ENCODE assay signal across 8 cellular contexts in genomic region chr11:67400942-67401494, GRCh38. TPM values are rescaled to one million over a fixed set of nuclear protein-coding genes. Genes with fewer than 3 reads are reported as not detected.
DNase-seq lines count a peak whose midpoint lies in the region; ATAC-seq and TF ChIP-seq lines count a peak whose summit lies in the region.

No MANE protein-coding gene starts in this region.

- peak; percentile 22 for ATAC-seq in HG02840 (IDR thresholded peaks at IDR 0.05; ENCODE audit: low FRiP score, unreplicated experiment)
- no peak for ATAC-seq in activated CD8-positive, alpha-beta T cell treated with anti-CD3 and anti-CD28 coated beads, Interleukin-2, amount 10 ng/mL, durations not matched to agents 7 days and 5 days

- peak overlapping the region; percentile 90 for H3K4me3 Mint-ChIP-seq in activated CD8-positive, alpha-beta T cell treated with anti-CD3 and anti-CD28 coated beads, Interleukin-2, amount 10 ng/mL, durations not matched to agents 7 days and 5 days
- peak overlapping the region; percentile 90 for H3K4me3 Mint-ChIP-seq in stimulated activated naive CD8-positive, alpha-beta T cell treated with anti-CD3 and anti-CD28 coated beads, Interleukin-15, Interleukin-2, amounts not matched to agents 100 ng/mL and 50 ng/mL, for 24 hours

- DNase-seq in activated CD8-positive, alpha-beta T cell treated with anti-CD3 and anti-CD28 coated beads, Interleukin-2, amount 10 ng/mL, durations not matched to agents 7 days and 5 days, result no peak
- DNase-seq in ureter (ENCODE audit: low spot score) (no peak), AG20443 (ENCODE audit: low spot score) (no peak), NCI-H2227 (lab: John Stamatoyannopoulos, UW; ENCODE audit: unreplicated experiment) (no peak)

- CTCF ChIA-PET in activated CD8-positive, alpha-beta T cell treated with anti-CD3 and anti-CD28 coated beads, Interleukin-2, amount 10 ng/mL, durations not matched to agents 7 days and 5 days (lab: Charles Lee), result interaction anchor here (0.6 to 5.7 kb wide), 28 partner anchors 9 to 229 kb away, joined by 3 to 73 read pairs (median 5); partner anchors contain the start of genes AIP, CDK2AP2, GSTP1 and NUDT8

- no peak for TF ChIP-seq CTCF in GM12875 (IDR thresholded peaks at IDR 0.05; ENCODE audit: borderline replicate concordance, insufficient read depth, low read depth, low read length)

- no peaks in the 10 kb centered on the region for H3K9me3 Mint-ChIP-seq in activated CD8-positive, alpha-beta T cell treated with anti-CD3 and anti-CD28 coated beads, Interleukin-2, amount 10 ng/mL, durations not matched to agents 7 days and 5 days (ENCODE audit: insufficient read depth)
- H3K9me3 Mint-ChIP-seq in stimulated activated naive CD8-positive, alpha-beta T cell treated with anti-CD3 and anti-CD28 coated beads, Interleukin-15, Interleukin-2, amounts not matched to agents 100 ng/mL and 50 ng/mL, for 24 hours, result no peaks in the 10 kb centered on the region

- peak overlapping the region; percentile 86 for H3K27ac Mint-ChIP-seq in activated CD8-positive, alpha-beta T cell treated with anti-CD3 and anti-CD28 coated beads, Interleukin-2, amount 10 ng/mL, durations not matched to agents 7 days and 5 days
- peak overlapping the region; percentile 87 for H3K27ac Mint-ChIP-seq in stimulated activated naive CD8-positive, alpha-beta T cell treated with anti-CD3 and anti-CD28 coated beads, Interleukin-15, Interleukin-2, amounts not matched to agents 100 ng/mL and 50 ng/mL, for 24 hours

- peaks cover 66% of the 10 kb centered on the region for H3K36me3 Mint-ChIP-seq in activated CD8-positive, alpha-beta T cell treated with anti-CD3 and anti-CD28 coated beads, Interleukin-2, amount 10 ng/mL, durations not matched to agents 7 days and 5 days (ENCODE audit: low read depth)
- H3K36me3 Mint-ChIP-seq in stimulated activated naive CD8-positive, alpha-beta T cell treated with anti-CD3 and anti-CD28 coated beads, Interleukin-15, Interleukin-2, amounts not matched to agents 100 ng/mL and 50 ng/mL, for 24 hours (ENCODE audit: low read depth), result peaks cover 28% of the 10 kb centered on the region

- H3K4me3 ChIP-seq in GM12875 (ENCODE audit: low read depth, low read length) (peak overlapping the region; percentile 81), iPS-11a (ENCODE audit: low read depth, low read length) (peak overlapping the region; percentile 78)

- POLR2A ChIA-PET in activated CD8-positive, alpha-beta T cell treated with anti-CD3 and anti-CD28 coated beads, Interleukin-2, amount 10 ng/mL, durations not matched to agents 7 days and 5 days (lab: Charles Lee), result interaction anchor here (1.0 to 6.9 kb wide), 13 partner anchors 10 to 139 kb away, joined by 3 to 109 read pairs (median 8); partner anchors contain the start of genes CDK2AP2, POLD4, PTPRCAP and RAD9A

- H3K4me1 Mint-ChIP-seq in activated CD8-positive, alpha-beta T cell treated with anti-CD3 and anti-CD28 coated beads, Interleukin-2, amount 10 ng/mL, durations not matched to agents 7 days and 5 days (ENCODE audit: low read depth), result peaks cover 65% of the 10 kb centered on the region
- H3K4me1 Mint-ChIP-seq in stimulated activated naive CD8-positive, alpha-beta T cell treated with anti-CD3 and anti-CD28 coated beads, Interleukin-15, Interleukin-2, amounts not matched to agents 100 ng/mL and 50 ng/mL, for 24 hours (ENCODE audit: low read depth), result peaks cover 72% of the 10 kb centered on the region

- H3K27me3 Mint-ChIP-seq in activated CD8-positive, alpha-beta T cell treated with anti-CD3 and anti-CD28 coated beads, Interleukin-2, amount 10 ng/mL, durations not matched to agents 7 days and 5 days (ENCODE audit: low read depth), result no peaks in the 10 kb centered on the region
- no peaks in the 10 kb centered on the region for H3K27me3 Mint-ChIP-seq in stimulated activated naive CD8-positive, alpha-beta T cell treated with anti-CD3 and anti-CD28 coated beads, Interleukin-15, Interleukin-2, amounts not matched to agents 100 ng/mL and 50 ng/mL, for 24 hours

RNA-seq across cellular contexts. Expression of gene PPP1CA, which starts 0.6 kb away (rescaled TPM):
- 100 to 1,000 TPM; 429 to 434 TPM for total RNA-seq in activated CD8-positive, alpha-beta T cell treated with anti-CD3 and anti-CD28 coated beads, Interleukin-2, amount 10 ng/mL, durations not matched to agents 7 days and 5 days
- 124 TPM for total RNA-seq in ureter

RNA-seq across cellular contexts. Expression of gene TBC1D10C, which starts 2.9 kb away (rescaled TPM):
- 100 to 1,000 TPM; 345 to 352 TPM for total RNA-seq in activated CD8-positive, alpha-beta T cell treated with anti-CD3 and anti-CD28 coated beads, Interleukin-2, amount 10 ng/mL, durations not matched to agents 7 days and 5 days
- total RNA-seq in ureter, result 3.6 TPM

RNA-seq across cellular contexts. Expression of gene RAD9A, which starts 9.2 kb away (rescaled TPM):
- total RNA-seq in activated CD8-positive, alpha-beta T cell treated with anti-CD3 and anti-CD28 coated beads, Interleukin-2, amount 10 ng/mL, durations not matched to agents 7 days and 5 days, result 10 to 100 TPM; 59.5 to 60.4 TPM
- total RNA-seq in ureter, result 26.1 TPM

RNA-seq across cellular contexts. Expression of gene CARNS1, which starts 14.5 kb away (rescaled TPM):
- 1 to 10 TPM; 4.8 to 4.9 TPM for total RNA-seq in activated CD8-positive, alpha-beta T cell treated with anti-CD3 and anti-CD28 coated beads, Interleukin-2, amount 10 ng/mL, durations not matched to agents 7 days and 5 days
- 1.3 TPM for total RNA-seq in ureter

RNA-seq across cellular contexts. Expression of gene RPS6KB2, which starts 27.3 kb away (rescaled TPM):
- 10 to 100 TPM; 64.0 to 66.9 TPM for total RNA-seq in activated CD8-positive, alpha-beta T cell treated with anti-CD3 and anti-CD28 coated beads, Interleukin-2, amount 10 ng/mL, durations not matched to agents 7 days and 5 days
- 44.8 TPM for total RNA-seq in ureter

Comparison
In these comparisons a context has a peak if more than half of its experiments do, and no peak if none do; other contexts are left out.
1. RNA of gene TBC1D10C, which starts 2.9 kb away (total RNA-seq): 345 to 352 TPM in activated CD8-positive, alpha-beta T cell treated with anti-CD3 and anti-CD28 coated beads, Interleukin-2, amount 10 ng/mL, durations not matched to agents 7 days and 5 days; 3.6 TPM in ureter (single experiment); every median in the first group is over 10 times any median in the second.